11 cellular contexts compared by ENCODE assay signal in genomic region chr22:37219534-37219933, GRCh38. TPM values are rescaled to one million over a fixed set of nuclear protein-coding genes. Genes with fewer than 3 reads are reported as not detected.
DNase-seq lines count a peak whose midpoint lies in the region; ATAC-seq and TF ChIP-seq lines count a peak whose summit lies in the region.
"Had no signal": no experiment of that assay in that cellular context is flagged by ENCODE, and none has a peak within 500 bp of the region (broad histone marks: within the 10 kb centered on the region; RNA-seq: fewer than 3 reads in every experiment).

No MANE protein-coding gene starts in this region.

- peaks cover 92% of the 10 kb centered on the region for H3K4me1 Mint-ChIP-seq in CD8-positive, alpha-beta T cell (ENCODE audit: low read depth)
- peaks cover 71% of the 10 kb centered on the region for H3K4me1 Mint-ChIP-seq in central memory CD8-positive, alpha-beta T cell
- H3K4me1 Mint-ChIP-seq: neural crest cell had no signal

- H3K4me2 ChIP-seq in mammary epithelial cell (ENCODE audit: insufficient read depth, low read depth, low read length): no peak overlapping the region

- POLR2A ChIA-PET in CD8-positive, alpha-beta T cell (lab: Charles Lee): interaction anchor here (0.7 to 11.7 kb wide), 11 partner anchors 10 to 134 kb away, joined by 3 to 118 read pairs (median 4); partner anchors contain the start of genes CYTH4 and RAC2

- H4K20me1 ChIP-seq in mammary epithelial cell (ENCODE audit: insufficient read depth, low read length): no peaks in the 10 kb centered on the region

- no peaks in the 10 kb centered on the region for H3K27me3 ChIP-seq in CD8-positive, alpha-beta T cell (ENCODE audit: insufficient read depth, low read length)
- H3K27me3 ChIP-seq in mammary epithelial cell (ENCODE audit: insufficient read depth, low read length): no peaks in the 10 kb centered on the region

- in situ Hi-C loops in GM18951 (cut with MboI; ENCODE audit: low sequenced_read_pairs, unreplicated experiment) (no loop called here), mammary epithelial cell (cut with MboI; ENCODE audit: low sequenced_read_pairs in 2 of 2) (no loop called here)

- CTCF ChIA-PET in CD8-positive, alpha-beta T cell (lab: Charles Lee): interaction anchor here (0.7 to 5.9 kb wide), 12 partner anchors 9 to 145 kb away, joined by 3 to 59 read pairs (median 6); no protein-coding TSS in a partner anchor
- CTCF ChIA-PET in mammary epithelial cell (lab: Charles Lee; ENCODE audit: low non-redundant PET): no interaction called here

- TF ChIP-seq POLR2A in GM18951 (IDR thresholded peaks at IDR 0.05; ENCODE audit: extremely low read depth, insufficient read depth, insufficient read length): peak; percentile 19

- no peaks in the 10 kb centered on the region for H3K27me3 Mint-ChIP-seq in CD8-positive, alpha-beta T cell (ENCODE audit: low read depth)
- no peaks in the 10 kb centered on the region for H3K27me3 Mint-ChIP-seq in central memory CD8-positive, alpha-beta T cell

- peaks cover 5% of the 10 kb centered on the region for H3K36me3 ChIP-seq in CD8-positive, alpha-beta T cell (ENCODE audit: insufficient read depth, low read length)
- H3K36me3 ChIP-seq in mammary epithelial cell (ENCODE audit: insufficient read depth, low read length): no peaks in the 10 kb centered on the region

- no peaks in the 10 kb centered on the region for H3K79me2 ChIP-seq in mammary epithelial cell (ENCODE audit: insufficient read depth, low read length)

- H3K9ac ChIP-seq in mammary epithelial cell (ENCODE audit: insufficient read depth, low read length): no peak overlapping the region

- no peak overlapping the region for H2AFZ ChIP-seq in mammary epithelial cell (ENCODE audit: low read depth, low read length)

- peak overlapping the region; percentile 54 for H3K27ac ChIP-seq in CD8-positive, alpha-beta T cell (ENCODE audit: low read depth, low read length)
- H3K27ac ChIP-seq in mammary epithelial cell (ENCODE audit: insufficient read depth, low read depth, low read length): no peak overlapping the region
- H3K27ac ChIP-seq: epithelial cell of prostate had no signal

- no peaks in the 10 kb centered on the region for H3K9me3 ChIP-seq in CD8-positive, alpha-beta T cell (ENCODE audit: low read length)
- H3K9me3 ChIP-seq in mammary epithelial cell (replicated peaks; ENCODE audit: insufficient read depth, low read length): no peaks in the 10 kb centered on the region

- TF ChIP-seq CTCF in CD8-positive, alpha-beta T cell (IDR thresholded peaks at IDR 0.05): no peak
- no peak for TF ChIP-seq CTCF in mammary epithelial cell (conservative IDR thresholded peaks at IDR 0.05 in 1 of 2, IDR thresholded peaks at IDR 0.05 in 1 of 2; ENCODE audit: extremely low read depth in 1 of 2, insufficient read depth in 1 of 2, low read depth in 1 of 2, low read length in 2 of 2)

- BruUV-seq in mammary epithelial cell (replicated peaks; lab: Mats Ljungman, UMichigan): no TSS peak

- ATAC-seq in CD8-positive, alpha-beta T cell: no peak
- peak; percentile 3 for ATAC-seq in HG03571 (IDR thresholded peaks at IDR 0.05; ENCODE audit: unreplicated experiment)
- ATAC-seq in central memory CD8-positive, alpha-beta T cell (replicated peaks; ENCODE audit: extremely low read depth, poor library complexity, severe bottlenecking): no peak

- no peaks in the 10 kb centered on the region for H3K9me3 Mint-ChIP-seq in CD8-positive, alpha-beta T cell
- H3K9me3 Mint-ChIP-seq in central memory CD8-positive, alpha-beta T cell: peaks cover 5% of the 10 kb centered on the region
- H3K9me3 Mint-ChIP-seq: neural crest cell had no signal

- H3K4me1 ChIP-seq in CD8-positive, alpha-beta T cell (ENCODE audit: insufficient read depth, low read length): peaks cover 86% of the 10 kb centered on the region
- H3K4me1 ChIP-seq in mammary epithelial cell (ENCODE audit: insufficient read depth, low read length): no peaks in the 10 kb centered on the region

- 78% methylated on average over 6 of the region's 6 CpGs for WGBS in mammary epithelial cell (ENCODE audit: low coverage, missing lambda C conversion rate)

- peak overlapping the region; percentile 74 for H3K4me3 Mint-ChIP-seq in CD8-positive, alpha-beta T cell
- H3K4me3 Mint-ChIP-seq in central memory CD8-positive, alpha-beta T cell: peak overlapping the region; percentile 29
- H3K4me3 Mint-ChIP-seq: neural crest cell had no signal

- no peak for DNase-seq in CD8-positive, alpha-beta T cell
- DNase-seq in central memory CD8-positive, alpha-beta T cell (ENCODE audit: low spot score in 2 of 2): no peak
- no peak for DNase-seq in effector CD8-positive, alpha-beta T cell (lab: John Stamatoyannopoulos, UW)
- DNase-seq in cerebellar cortex (ENCODE audit: low spot score) (no peak), mammary epithelial cell (no peak), SK-N-DZ (ENCODE audit: low spot score) (no peak)
- DNase-seq: NCI-H187 had no signal

- dilution Hi-C loops in mammary epithelial cell (cut with HindIII; ENCODE audit: low sequenced_read_pairs): loop anchor here (10.0 kb wide), 1 partner anchor 165 kb away; the partner anchor contains the start of gene KCTD17

- intact Hi-C loops in CD8-positive, alpha-beta T cell (cut with DNase I, micrococcal nuclease): loop anchor here (1.0 to 2.0 kb wide), 4 partner anchors 11 to 25 kb away; partner anchors contain the start of gene RAC2 (in 1 of the 2)
- intact Hi-C loops in mammary epithelial cell (cut with micrococcal nuclease): no loop called here

- H3K4me3 ChIP-seq in CD8-positive, alpha-beta T cell (ENCODE audit: low read depth, low read length): peak overlapping the region; percentile 52
- no peak overlapping the region for H3K4me3 ChIP-seq in mammary epithelial cell (replicated peaks in 1 of 3; ENCODE audit: insufficient read depth in 1 of 3, low read depth in 2 of 3, low read length in 3 of 3)

- H3K36me3 Mint-ChIP-seq in CD8-positive, alpha-beta T cell: peaks cover 32% of the 10 kb centered on the region
- H3K36me3 Mint-ChIP-seq in central memory CD8-positive, alpha-beta T cell (ENCODE audit: insufficient read depth): peaks cover 20% of the 10 kb centered on the region

- H3K27ac Mint-ChIP-seq in CD8-positive, alpha-beta T cell: peak overlapping the region; percentile 95
- H3K27ac Mint-ChIP-seq in central memory CD8-positive, alpha-beta T cell (ENCODE audit: low read depth): peak overlapping the region; percentile 75

RNA-seq across cellular contexts. Expression of gene SSTR3, which starts 7.3 kb away (rescaled TPM):
- 1 to 10 TPM; 2.6 to 3.1 TPM for total RNA-seq in CD8-positive, alpha-beta T cell
- not detected for total RNA-seq in mammary epithelial cell
- not detected for polyA plus RNA-seq in mammary epithelial cell
- polyA minus RNA-seq in mammary epithelial cell: not detected
- 0.05 and 0.08 TPM in 2 replicates for polyA plus RNA-seq in SK-N-DZ (2014; cell fraction: cytosol; rRNA removed)
- polyA plus RNA-seq in SK-N-DZ (2014; cell fraction: nucleus; rRNA removed): 0.03 TPM in 1 of 2 replicates, not detected in the other

RNA-seq across cellular contexts. Expression of gene RAC2, which starts 24.5 kb away (rescaled TPM):
- 100 to 1,000 TPM; 152 to 159 TPM for total RNA-seq in CD8-positive, alpha-beta T cell
- total RNA-seq in mammary epithelial cell: 100 to 1,000 TPM in 1 of 2 donors, 10 to 100 TPM in 1; 13.2 to 119 TPM
- polyA plus RNA-seq in mammary epithelial cell: 211 TPM
- 272 TPM for polyA minus RNA-seq in mammary epithelial cell
- polyA plus RNA-seq in SK-N-DZ (2014; cell fraction: cytosol; rRNA removed): 0.44 and 0.71 TPM in 2 replicates
- not detected in 2 replicates for polyA plus RNA-seq in SK-N-DZ (2014; cell fraction: nucleus; rRNA removed)

RNA-seq across cellular contexts. Expression of gene C1QTNF6, which starts 31.5 kb away (rescaled TPM):
- 10 to 100 TPM; 12.0 to 12.9 TPM for total RNA-seq in CD8-positive, alpha-beta T cell
- total RNA-seq in mammary epithelial cell: 1 to 10 TPM; 3.3 to 3.7 TPM
- 3.1 TPM for polyA plus RNA-seq in mammary epithelial cell
- 4.7 TPM for polyA minus RNA-seq in mammary epithelial cell
- 1.0 and 1.8 TPM in 2 replicates for polyA plus RNA-seq in SK-N-DZ (2014; cell fraction: cytosol; rRNA removed)
- polyA plus RNA-seq in SK-N-DZ (2014; cell fraction: nucleus; rRNA removed): 2.6 and 4.0 TPM in 2 replicates
